Comparison of ENCODE assay signal across 8 cellular contexts in genomic region chr6:28400122-28400451, GRCh38. TPM values are rescaled to one million over a fixed set of nuclear protein-coding genes. Genes with fewer than 3 reads are reported as not detected.
A peak's percentile ranks its signal among the peaks of the same experiment; 100 is the strongest.
DNase-seq lines count a peak whose midpoint lies in the region; ATAC-seq and TF ChIP-seq lines count a peak whose summit lies in the region.

No MANE protein-coding gene starts in this region.

- H3K27me3 Mint-ChIP-seq in T-helper 2 cell treated with Interferon-gamma antibody and Interleukin-4, amounts not matched to agents 5 μg/mL and 100 μg/mL, for 36 hours (ENCODE audit: low read depth), result peaks cover 22% of the 10 kb centered on the region

- no peaks in the 10 kb centered on the region for H3K9me3 ChIP-seq in ascending aorta
- no peaks in the 10 kb centered on the region for H3K9me3 ChIP-seq in left lung
- no peaks in the 10 kb centered on the region for H3K9me3 ChIP-seq in subcutaneous abdominal adipose tissue (ENCODE audit: control insufficient read depth in 5 of 5, low read length in 5 of 5)

- H3K9ac ChIP-seq in subcutaneous abdominal adipose tissue (ENCODE audit: low read length in 5 of 5), result peak overlapping the region; percentile 60 to 88 (median 71)

- peaks cover 2 to 12% of the 10 kb centered on the region in 2 donors for H3K36me3 ChIP-seq in ascending aorta
- peaks cover 0 to 10% of the 10 kb centered on the region in 2 donors for H3K36me3 ChIP-seq in left lung
- H3K36me3 ChIP-seq in subcutaneous abdominal adipose tissue (ENCODE audit: control insufficient read depth in 5 of 5, insufficient read depth in 5 of 5, low read length in 5 of 5), result peaks cover 0 to 13% (median 10%) of the 10 kb centered on the region in 5 donors

- no peak for TF ChIP-seq CTCF in ascending aorta (IDR thresholded peaks at IDR 0.05)
- no peak for TF ChIP-seq CTCF in left lung (IDR thresholded peaks at IDR 0.05)

- H3K27me3 ChIP-seq in ascending aorta (no peaks in the 10 kb centered on the region), left lung (peaks cover 0 to 28% of the 10 kb centered on the region in 2 donors), subcutaneous abdominal adipose tissue (ENCODE audit: control insufficient read depth in 5 of 5, insufficient read depth in 4 of 5, low read length in 5 of 5) (no peaks in the 10 kb centered on the region)

- H3K27ac ChIP-seq in ascending aorta (peak overlapping the region in 1 of 2 donors; percentile 59), left lung (peak overlapping the region; percentile 45 to 63), subcutaneous abdominal adipose tissue (ENCODE audit: low read depth, low read length) (peak overlapping the region; percentile 33)

- H3K4me1 ChIP-seq in ascending aorta, result peaks cover 0 to 13% of the 10 kb centered on the region in 2 donors
- peaks cover 5 to 28% of the 10 kb centered on the region in 2 donors for H3K4me1 ChIP-seq in left lung
- H3K4me1 ChIP-seq in subcutaneous abdominal adipose tissue (ENCODE audit: control insufficient read depth in 5 of 5, insufficient read depth in 5 of 5, low read length in 5 of 5), result peaks cover 1 to 24% (median 20%) of the 10 kb centered on the region in 5 donors

- H3K27ac Mint-ChIP-seq in T-helper 2 cell treated with Interferon-gamma antibody and Interleukin-4, amounts not matched to agents 5 μg/mL and 100 μg/mL, for 36 hours, result peak overlapping the region; percentile 80

- intact Hi-C loops in ascending aorta (cut with DNase I), result loop anchor here (2.0 kb wide), 1 partner anchor 43 kb away; the partner anchor contains the start of gene ZSCAN23
- intact Hi-C loops in left lung (cut with DNase I), result no loop called here

- peaks cover 34% of the 10 kb centered on the region for H3K36me3 Mint-ChIP-seq in T-helper 2 cell treated with Interferon-gamma antibody and Interleukin-4, amounts not matched to agents 5 μg/mL and 100 μg/mL, for 36 hours (ENCODE audit: low read depth)

- ATAC-seq in left lung (no peak), GM18520 (IDR thresholded peaks at IDR 0.05; ENCODE audit: unreplicated experiment) (no peak), HG03442 (IDR thresholded peaks at IDR 0.05; ENCODE audit: unreplicated experiment) (no peak)

- H3K4me3 Mint-ChIP-seq in T-helper 2 cell treated with Interferon-gamma antibody and Interleukin-4, amounts not matched to agents 5 μg/mL and 100 μg/mL, for 36 hours, result peak overlapping the region; percentile 88

- H3K4me3 ChIP-seq in ascending aorta (peak overlapping the region; percentile 76 to 84), left lung (peak overlapping the region; percentile 79 to 83), subcutaneous abdominal adipose tissue (ENCODE audit: low read depth in 1 of 5, low read length in 5 of 5) (peak overlapping the region; percentile 88 to 100 (median 95))

- peaks cover 11% of the 10 kb centered on the region for H3K9me3 Mint-ChIP-seq in T-helper 2 cell treated with Interferon-gamma antibody and Interleukin-4, amounts not matched to agents 5 μg/mL and 100 μg/mL, for 36 hours

- DNase-seq in T-helper 2 cell treated with Interferon-gamma antibody and Interleukin-4, amounts not matched to agents 5 μg/mL and 100 μg/mL, for 36 hours (ENCODE audit: low spot score), result no peak
- DNase-seq in T-helper 2 cell, result no peak
- peak in 1 of 2 donors; percentile 65 for DNase-seq in ascending aorta (ENCODE audit: low spot score in 2 of 2)
- DNase-seq in left lung, result no peak
- no peak for DNase-seq in cerebellar nuclear complex (lab: John Stamatoyannopoulos, UW)

- H3K4me1 Mint-ChIP-seq in T-helper 2 cell treated with Interferon-gamma antibody and Interleukin-4, amounts not matched to agents 5 μg/mL and 100 μg/mL, for 36 hours (ENCODE audit: low read depth), result peaks cover 37% of the 10 kb centered on the region

RNA-seq across cellular contexts. Expression of gene ZSCAN12, which starts 0.5 kb away (rescaled TPM):
- total RNA-seq in ascending aorta (5.3 TPM), left lung (1 to 10 TPM; 5.2 to 6.0 TPM)

RNA-seq across cellular contexts. Expression of gene ZSCAN23, which starts 43.2 kb away (rescaled TPM):
- total RNA-seq in ascending aorta (not detected), left lung (1 to 10 TPM; 1.2 to 5.2 TPM)

RNA-seq across cellular contexts. Expression of gene ZKSCAN3, which starts 50.3 kb away (rescaled TPM):
- total RNA-seq in ascending aorta (0.21 TPM), left lung (1 to 10 TPM; 7.0 to 7.7 TPM)
